14 cellular contexts compared by ENCODE assay signal in genomic region chr4:95267081-95267480, GRCh38.
DNase-seq lines count a peak whose midpoint lies in the region; TF ChIP-seq lines count a peak whose summit lies in the region.
"Had no signal": no experiment of that assay in that cellular context is flagged by ENCODE, and none has a peak within 500 bp of the region (broad histone marks: within the 10 kb centered on the region; RNA-seq: fewer than 3 reads in every experiment).

No MANE protein-coding gene starts in this region.

- H3K9ac ChIP-seq in adipocyte (ENCODE audit: low read length) (no peak overlapping the region), smooth muscle cell (ENCODE audit: low read depth) (peak overlapping the region; percentile 64)

- DNase-seq in HS-5 (ENCODE audit: low read depth), result peak; percentile 60
- DNase-seq in adipocyte (ENCODE audit: low read depth), result peak; percentile 68
- DNase-seq in fibroblast of pulmonary artery (ENCODE audit: low read depth), result peak; percentile 69
- no peak for DNase-seq in smooth muscle cell (lab: John Stamatoyannopoulos, UW; ENCODE audit: unreplicated experiment)
- no peak for DNase-seq in cerebellar nuclear complex (lab: John Stamatoyannopoulos, UW)
- DNase-seq in T-helper 1 cell, result no peak
- DNase-seq in left ventricle myocardium inferior, result no peak
- DNase-seq: activated CD8-positive, alpha-beta memory T cell treated with anti-CD3 and anti-CD28 coated beads for 24 hours; activated effector memory CD4-positive, alpha-beta T cell treated with Interleukin-2 at 50 U/mL for 16 hours; GOT3; NCI-H2029 treated with DMSO at 0.1 percent for 48 hours; NCI-H774; Right ventricle myocardium superior; stomach had no signal

- H3F3A ChIP-seq in smooth muscle cell (ENCODE audit: low read depth), result no peaks in the 10 kb centered on the region

- peak overlapping the region; percentile 29 for H3K4me3 ChIP-seq in adipocyte (ENCODE audit: low read length)
- no peak overlapping the region for H3K4me3 ChIP-seq in fibroblast of pulmonary artery (replicated peaks; ENCODE audit: low read depth, low read length)
- H3K4me3 ChIP-seq in smooth muscle cell, result no peak overlapping the region
- H3K4me3 ChIP-seq in left ventricle myocardium inferior, result no peak overlapping the region
- H3K4me3 ChIP-seq: stomach had no signal

- no peaks in the 10 kb centered on the region for H3K27me3 ChIP-seq in adipocyte (replicated peaks; ENCODE audit: control insufficient read depth, insufficient read depth, low read length)
- H3K27me3 ChIP-seq in smooth muscle cell (ENCODE audit: low read depth), result no peaks in the 10 kb centered on the region
- no peaks in the 10 kb centered on the region for H3K27me3 ChIP-seq in left ventricle myocardium inferior (ENCODE audit: low read depth)
- H3K27me3 ChIP-seq: stomach had no signal

- H3K4me1 ChIP-seq in adipocyte (ENCODE audit: control insufficient read depth, insufficient read depth, low read length) (peaks cover 22% of the 10 kb centered on the region), smooth muscle cell (ENCODE audit: low read depth) (peaks cover 7% of the 10 kb centered on the region), left ventricle myocardium inferior (no peaks in the 10 kb centered on the region)

- peak overlapping the region; percentile 85 for H3K27ac ChIP-seq in smooth muscle cell (ENCODE audit: low read depth)
- no peak overlapping the region for H3K27ac ChIP-seq in left ventricle myocardium inferior (replicated peaks)
- H3K27ac ChIP-seq: stomach had no signal

- H3K9me3 ChIP-seq in adipocyte (ENCODE audit: control insufficient read depth, low read length), result no peaks in the 10 kb centered on the region
- H3K9me3 ChIP-seq in smooth muscle cell (replicated peaks; ENCODE audit: low read depth), result no peaks in the 10 kb centered on the region
- H3K9me3 ChIP-seq in left ventricle myocardium inferior (replicated peaks), result no peaks in the 10 kb centered on the region
- H3K9me3 ChIP-seq: stomach had no signal

- no peaks in the 10 kb centered on the region for H3K79me2 ChIP-seq in smooth muscle cell (ENCODE audit: low read depth)

- no peaks in the 10 kb centered on the region for H4K20me1 ChIP-seq in smooth muscle cell (ENCODE audit: low read depth)

- TF ChIP-seq CTCF in fibroblast of pulmonary artery (IDR thresholded peaks at IDR 0.05; ENCODE audit: low read length, missing control alignments) (no peak), smooth muscle cell (IDR thresholded peaks at IDR 0.05; ENCODE audit: borderline replicate concordance, insufficient read depth, poor library complexity, severe bottlenecking) (no peak), left ventricle myocardium inferior (IDR thresholded peaks at IDR 0.05; ENCODE audit: borderline replicate concordance) (no peak)

- H3K36me3 ChIP-seq in adipocyte (ENCODE audit: control insufficient read depth, insufficient read depth, low read length, severe bottlenecking) (no peaks in the 10 kb centered on the region), smooth muscle cell (ENCODE audit: low read depth) (no peaks in the 10 kb centered on the region), left ventricle myocardium inferior (no peaks in the 10 kb centered on the region)
- H3K36me3 ChIP-seq: stomach had no signal

- intact Hi-C loops in left ventricle myocardium inferior (cut with micrococcal nuclease), result no loop called here

- no peak overlapping the region for H2AFZ ChIP-seq in smooth muscle cell (ENCODE audit: low read depth)

- H3K4me2 ChIP-seq in smooth muscle cell, result peak overlapping the region; percentile 72

Comparison
In these comparisons a context has a peak if more than half of its experiments do, and no peak if none do; other contexts are left out.
1. DNase-seq: peak in HS-5 (single experiment), adipocyte (single experiment) and fibroblast of pulmonary artery (single experiment); none in smooth muscle cell (single experiment), cerebellar nuclear complex (0 of 2), T-helper 1 cell (0 of 5) and left ventricle myocardium inferior (single experiment).